22 cellular contexts compared by ENCODE assay signal in the genomic region with DNA sequence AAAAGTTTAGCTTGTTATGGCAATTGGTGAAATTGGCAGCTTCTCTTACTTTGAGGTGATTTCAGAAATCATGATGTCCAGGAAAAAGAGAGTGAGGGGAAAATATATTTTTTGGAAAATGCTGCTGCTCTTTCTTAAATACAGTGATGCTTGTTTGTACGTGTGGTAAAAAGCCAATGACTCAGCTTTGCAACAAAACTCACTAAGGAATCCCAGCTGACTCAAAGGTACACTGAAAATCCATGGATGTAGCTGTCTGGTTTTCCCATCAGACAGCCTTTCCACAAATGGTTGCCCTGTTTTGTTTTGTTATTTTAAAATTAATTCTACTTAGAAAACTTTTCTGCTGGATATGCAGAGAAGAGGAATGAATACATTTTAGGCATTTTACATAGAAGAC.
DNase-seq lines count a peak whose midpoint lies in the region; ATAC-seq and TF ChIP-seq lines count a peak whose summit lies in the region.
"Had no signal": no experiment of that assay in that cellular context is flagged by ENCODE, and none has a peak within 500 bp of the region (broad histone marks: within the 10 kb centered on the region; RNA-seq: fewer than 3 reads in every experiment).

No MANE protein-coding gene starts in this region.

- ATAC-seq in gastroesophageal sphincter = no peak
- no peak for ATAC-seq in HG03196 (IDR thresholded peaks at IDR 0.05; ENCODE audit: unreplicated experiment)
- ATAC-seq: natural killer cell, psoas muscle had no signal

- no peak overlapping the region for H3K4me3 Mint-ChIP-seq in HFFc6
- H3K4me3 Mint-ChIP-seq: brain, immature natural killer cell, natural killer cell had no signal

- in situ Hi-C loops in astrocyte of the cerebellum (cut with HindIII; ENCODE audit: low sequenced_read_pairs) = no loop called here

- H3K27me3 Mint-ChIP-seq in HFFc6 (ENCODE audit: insufficient read depth) = no peaks in the 10 kb centered on the region

- 36 to 82% methylated on average over 1 of the region's 1 CpG for WGBS in gastroesophageal sphincter (ENCODE audit: low coverage in 1 of 2), 2 donors

- H3K9me3 ChIP-seq in gastroesophageal sphincter = no peaks in the 10 kb centered on the region
- H3K9me3 ChIP-seq: psoas muscle had no signal

- no peaks in the 10 kb centered on the region for H3K36me3 Mint-ChIP-seq in HFFc6 (ENCODE audit: low read depth)
- H3K36me3 Mint-ChIP-seq: brain, immature natural killer cell, natural killer cell had no signal

- TF ChIP-seq EP300 in gastroesophageal sphincter (IDR thresholded peaks at IDR 0.05) = no peak

- no peaks in the 10 kb centered on the region for H3K27me3 ChIP-seq in gastroesophageal sphincter

- H3K4me1 Mint-ChIP-seq in HFFc6 (ENCODE audit: low read depth) = peaks cover 45% of the 10 kb centered on the region
- H3K4me1 Mint-ChIP-seq: brain, immature natural killer cell, natural killer cell had no signal

- H3K4me3 ChIP-seq in astrocyte of the cerebellum (ENCODE audit: low read depth, low read length) = no peak overlapping the region
- no peak overlapping the region for H3K4me3 ChIP-seq in fibroblast of villous mesenchyme (ENCODE audit: low read depth, low read length)
- no peak overlapping the region for H3K4me3 ChIP-seq in gastroesophageal sphincter
- H3K4me3 ChIP-seq: lung, psoas muscle had no signal

- H3K27ac ChIP-seq in gastroesophageal sphincter = no peak overlapping the region
- H3K27ac ChIP-seq: psoas muscle had no signal

- no peak for TF ChIP-seq POLR2A in gastroesophageal sphincter (IDR thresholded peaks at IDR 0.05)

- DNase-seq in A172 (ENCODE audit: low spot score) (peak; percentile 22), HFFc6 (peak; percentile 35), astrocyte of the cerebellum (ENCODE audit: low read depth) (peak; percentile 18), fibroblast of villous mesenchyme (ENCODE audit: low read depth) (peak; percentile 75), T-helper 9 cell (no peak)
- no peak for DNase-seq in stimulated activated CD4-positive, alpha-beta T cell treated with anti-CD3 and anti-CD28 coated beads, Interleukin-2, amount 100 ng/mL, for 24 hours
- DNase-seq: 8988T; activated CD8-positive, alpha-beta memory T cell treated with anti-CD3 and anti-CD28 coated beads, Interleukin-2, amount 50 U/mL, for 48 hours; activated naive CD4-positive, alpha-beta T cell; GDM1; glutamatergic neuron; immature natural killer cell; natural killer cell; NCI-H1436; NCI-H345; psoas muscle; SHP77 treated with DMSO at 0.1 percent for 48 hours; stimulated activated naive CD4-positive, alpha-beta T cell treated with Interleukin-2 at 50 U/mL for 16 hours had no signal

- H3K27ac Mint-ChIP-seq in HFFc6 = no peak overlapping the region
- H3K27ac Mint-ChIP-seq: brain, immature natural killer cell, natural killer cell had no signal

- no peaks in the 10 kb centered on the region for H3K9me3 Mint-ChIP-seq in HFFc6
- H3K9me3 Mint-ChIP-seq: brain had no signal

- TF ChIP-seq CTCF in HFFc6 (IDR thresholded peaks at IDR 0.05) (no peak), astrocyte of the cerebellum (IDR thresholded peaks at IDR 0.05; ENCODE audit: low read depth, low read length, missing control alignments) (no peak), fibroblast of villous mesenchyme (IDR thresholded peaks at IDR 0.05; ENCODE audit: insufficient read depth, low read depth, low read length) (no peak), gastroesophageal sphincter (IDR thresholded peaks at IDR 0.05) (no peak)

- H3K36me3 ChIP-seq in gastroesophageal sphincter = no peaks in the 10 kb centered on the region

- H3K4me1 ChIP-seq in gastroesophageal sphincter = no peaks in the 10 kb centered on the region
- H3K4me1 ChIP-seq: psoas muscle had no signal

Comparison
In these comparisons a context has a peak if more than half of its experiments do, and no peak if none do; other contexts are left out.
1. DNase-seq: peak in A172 (single experiment), HFFc6 (single experiment), astrocyte of the cerebellum (single experiment) and fibroblast of villous mesenchyme (single experiment); none in T-helper 9 cell (single experiment) and stimulated activated CD4-positive, alpha-beta T cell treated with anti-CD3 and anti-CD28 coated beads, Interleukin-2, amount 100 ng/mL, for 24 hours (0 of 2).